ENCODE assay signal across 8 cellular contexts in genomic region chr4:113756005-113756410, GRCh38. TPM values are rescaled to one million over a fixed set of nuclear protein-coding genes. Genes with fewer than 3 reads are reported as not detected.
DNase-seq lines count a peak whose midpoint lies in the region; ATAC-seq, FAIRE-seq and TF ChIP-seq lines count a peak whose summit lies in the region.

No MANE protein-coding gene starts in this region.

- peak; percentile 70 for ATAC-seq in GM21526 (IDR thresholded peaks at IDR 0.05; ENCODE audit: low FRiP score, unreplicated experiment)
- peak; percentile 92 for ATAC-seq in HG03575 (IDR thresholded peaks at IDR 0.05; ENCODE audit: extremely low read depth, insufficient number of reproducible peaks, low FRiP score, unreplicated experiment)

- WGBS in mammary epithelial cell (ENCODE audit: low coverage, missing lambda C conversion rate), result 0% methylated on average over 1 of the region's 1 CpG

- intact Hi-C loops in mammary epithelial cell (cut with micrococcal nuclease), result no loop called here
- intact Hi-C loops in CD14-positive monocyte (cut with micrococcal nuclease), result no loop called here

- H3K27ac Mint-ChIP-seq in CD14-positive monocyte, result no peak overlapping the region

- H3K4me1 ChIP-seq in mammary epithelial cell (ENCODE audit: insufficient read depth, low read length), result peaks cover 17% of the 10 kb centered on the region

- H3K79me2 ChIP-seq in mammary epithelial cell (ENCODE audit: insufficient read depth, low read length), result peaks cover 38% of the 10 kb centered on the region

- H3K27me3 Mint-ChIP-seq in CD14-positive monocyte (ENCODE audit: low read depth in 3 of 3), result peaks cover 6 to 13% (median 8%) of the 10 kb centered on the region in 3 donors

- no peak overlapping the region for H2AFZ ChIP-seq in mammary epithelial cell (ENCODE audit: low read depth, low read length)

- TF ChIP-seq CTCF in mammary epithelial cell (conservative IDR thresholded peaks at IDR 0.05 in 1 of 2, IDR thresholded peaks at IDR 0.05 in 1 of 2; ENCODE audit: extremely low read depth in 1 of 2, insufficient read depth in 1 of 2, low read depth in 1 of 2, low read length in 2 of 2) (no peak), CD14-positive monocyte (IDR thresholded peaks at IDR 0.05) (no peak)

- TF ChIP-seq POLR2A in GM12892 (IDR thresholded peaks at IDR 0.05; ENCODE audit: low read depth, low read length), result no peak

- H3K4me1 Mint-ChIP-seq in CD14-positive monocyte, result peaks cover 30% of the 10 kb centered on the region

- CTCF ChIA-PET in mammary epithelial cell (lab: Charles Lee; ENCODE audit: low non-redundant PET), result no interaction called here

- no peak overlapping the region for H3K27ac ChIP-seq in mammary epithelial cell (ENCODE audit: insufficient read depth, low read depth, low read length)

- peak; percentile 33 for FAIRE-seq in GM12892 (lab: Jason Lieb, UNC)

- no TSS peak for BruUV-seq in mammary epithelial cell (replicated peaks; lab: Mats Ljungman, UMichigan)

- no peak overlapping the region for H3K4me3 ChIP-seq in mammary epithelial cell (replicated peaks in 1 of 3; ENCODE audit: insufficient read depth in 1 of 3, low read depth in 2 of 3, low read length in 3 of 3)

- no peaks in the 10 kb centered on the region for H3K36me3 ChIP-seq in mammary epithelial cell (ENCODE audit: insufficient read depth, low read length)

- in situ Hi-C loops in mammary epithelial cell (cut with MboI; ENCODE audit: low sequenced_read_pairs in 2 of 2), result loop anchor here in 1 of 2 donors (25.0 kb wide), 1 partner anchor 369 kb away; no protein-coding TSS in a partner anchor

- no peak overlapping the region for H3K4me3 Mint-ChIP-seq in CD14-positive monocyte

- H3K36me3 Mint-ChIP-seq in CD14-positive monocyte, result peaks cover 8 to 31% of the 10 kb centered on the region in 2 donors

- DNase-seq in GM12892 (ENCODE audit: insufficient read length), result no peak
- peak; percentile 74 for DNase-seq in mammary epithelial cell
- no peak for DNase-seq in HPDE6-E6E7 (ENCODE audit: extremely low spot score)
- DNase-seq in CD14-positive monocyte (ENCODE audit: low spot score), result no peak
- no peak for DNase-seq in DMS79 treated with DMSO at 0.1 percent for 48 hours (lab: John Stamatoyannopoulos, UW)
- no peak for DNase-seq in activated naive CD4-positive, alpha-beta T cell treated with Interleukin-2 at 50 U/mL for 16 hours

- H3K9me3 Mint-ChIP-seq in CD14-positive monocyte, result peaks cover 0 to 2% (median 0%) of the 10 kb centered on the region in 7 donors

- no peaks in the 10 kb centered on the region for H3K27me3 ChIP-seq in mammary epithelial cell (ENCODE audit: insufficient read depth, low read length)

- H4K20me1 ChIP-seq in mammary epithelial cell (ENCODE audit: insufficient read depth, low read length), result no peaks in the 10 kb centered on the region

- peak overlapping the region; percentile 44 for H3K4me2 ChIP-seq in mammary epithelial cell (ENCODE audit: insufficient read depth, low read depth, low read length)

- no peak overlapping the region for H3K9ac ChIP-seq in mammary epithelial cell (ENCODE audit: insufficient read depth, low read length)

- no peaks in the 10 kb centered on the region for H3K9me3 ChIP-seq in mammary epithelial cell (replicated peaks; ENCODE audit: insufficient read depth, low read length)

- dilution Hi-C loops in mammary epithelial cell (cut with HindIII; ENCODE audit: low sequenced_read_pairs), result no loop called here

RNA-seq across cellular contexts. Expression of gene CAMK2D, which starts 5.5 kb away (rescaled TPM):
- polyA plus RNA-seq in GM12892 (2012; ENCODE audit: missing spikeins), result 10.2 TPM
- 10 to 100 TPM; 36.3 to 63.8 TPM for total RNA-seq in mammary epithelial cell
- 11.2 TPM for polyA plus RNA-seq in mammary epithelial cell
- polyA minus RNA-seq in mammary epithelial cell, result 27.0 TPM
- polyA plus RNA-seq in CD14-positive monocyte, result 10 to 100 TPM; 19.6 to 30.6 TPM
